Comparison of ENCODE assay signal across 8 cellular contexts in the genomic region with DNA sequence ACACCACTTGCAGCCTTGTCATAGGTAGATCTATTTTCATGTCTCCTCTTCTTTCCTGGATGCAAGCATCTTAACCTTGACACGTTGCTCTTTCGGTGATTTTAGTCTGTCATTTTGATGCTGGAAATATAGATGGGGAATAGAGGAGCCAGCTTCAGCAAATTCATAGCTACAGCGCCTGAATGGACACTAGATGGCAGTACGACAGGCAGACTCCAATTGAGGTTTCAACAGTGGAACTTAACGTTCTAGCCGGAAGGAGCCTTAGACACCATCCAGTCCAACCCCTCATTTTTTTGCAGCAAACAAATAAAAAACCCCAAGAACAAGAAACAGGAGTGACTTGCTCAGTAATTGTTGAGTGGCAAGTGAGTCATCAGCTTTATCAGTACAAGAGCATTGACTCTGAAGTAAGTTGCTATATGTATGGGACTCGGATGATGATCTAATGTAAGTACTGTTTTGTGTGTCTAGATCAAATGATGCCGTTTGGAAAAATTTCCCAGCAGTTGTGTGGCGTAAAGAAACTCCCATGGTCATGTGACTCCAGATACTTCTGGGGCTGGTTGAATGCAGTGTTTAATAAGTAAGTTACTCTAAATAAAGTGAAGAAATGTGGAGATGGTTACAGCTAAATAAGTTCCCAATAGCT. TPM values are rescaled to one million over a fixed set of nuclear protein-coding genes. Genes with fewer than 3 reads are reported as not detected.
A peak's percentile ranks its signal among the peaks of the same experiment; 100 is the strongest.
DNase-seq lines count a peak whose midpoint lies in the region; ATAC-seq and TF ChIP-seq lines count a peak whose summit lies in the region.

No MANE protein-coding gene starts in this region.

- H3K9me2 ChIP-seq in OCI-LY1 (ENCODE audit: low read depth, low read length) = no peaks in the 10 kb centered on the region

- peaks cover 13% of the 10 kb centered on the region for H3K9me3 Mint-ChIP-seq in nephron progenitor cell

- H3K27me3 Mint-ChIP-seq in nephron progenitor cell (ENCODE audit: low read depth, poor library complexity) = no peaks in the 10 kb centered on the region

- H4K20me1 ChIP-seq in OCI-LY1 (ENCODE audit: insufficient read depth, low read length) = no peaks in the 10 kb centered on the region

- peaks cover 21% of the 10 kb centered on the region for H3K4me1 Mint-ChIP-seq in nephron progenitor cell

- H3K27ac ChIP-seq in OCI-LY1 (ENCODE audit: low read depth, low read length, poor library complexity, severe bottlenecking) (no peak overlapping the region), esophagus muscularis mucosa (replicated peaks in 1 of 4) (peak overlapping the region; percentile 71 to 81 (median 74)), subcutaneous abdominal adipose tissue (ENCODE audit: low read depth, low read length) (peak overlapping the region; percentile 62)

- H3K4me3 ChIP-seq in OCI-LY1 (ENCODE audit: low read depth, low read length, poor library complexity, severe bottlenecking) (peak overlapping the region; percentile 5), esophagus muscularis mucosa (peak overlapping the region; percentile 16 to 47 (median 40)), subcutaneous abdominal adipose tissue (ENCODE audit: low read depth in 1 of 5, low read length in 5 of 5) (peak overlapping the region; percentile 23 to 56 (median 44))

- no peaks in the 10 kb centered on the region for H3F3A ChIP-seq in OCI-LY1 (ENCODE audit: insufficient read depth, low read length)

- no peak for TF ChIP-seq EP300 in esophagus muscularis mucosa (IDR thresholded peaks at IDR 0.05)

- WGBS in esophagus muscularis mucosa = under 1% methylated on average over 9 of the region's 9 CpGs

- no peak for TF ChIP-seq POLR2A in esophagus muscularis mucosa (IDR thresholded peaks at IDR 0.05; ENCODE audit: low read depth)

- intact Hi-C loops in esophagus muscularis mucosa (cut with DNase I) = no loop called here

- peaks cover 25% of the 10 kb centered on the region for H3K36me3 Mint-ChIP-seq in nephron progenitor cell (ENCODE audit: low read depth)

- H3K9me3 ChIP-seq in OCI-LY1 (ENCODE audit: low read length) (no peaks in the 10 kb centered on the region), esophagus muscularis mucosa (no peaks in the 10 kb centered on the region), subcutaneous abdominal adipose tissue (ENCODE audit: control insufficient read depth in 5 of 5, low read length in 5 of 5) (no peaks in the 10 kb centered on the region)

- peaks cover 12% of the 10 kb centered on the region for H3K79me2 ChIP-seq in OCI-LY1 (ENCODE audit: insufficient read depth, low read length)

- H3K27me3 ChIP-seq in OCI-LY1 (ENCODE audit: insufficient read depth, low read length) (no peaks in the 10 kb centered on the region), esophagus muscularis mucosa (no peaks in the 10 kb centered on the region), subcutaneous abdominal adipose tissue (ENCODE audit: control insufficient read depth in 5 of 5, insufficient read depth in 4 of 5, low read length in 5 of 5) (no peaks in the 10 kb centered on the region)

- peak overlapping the region; percentile 40 for H3K4me2 ChIP-seq in OCI-LY1 (ENCODE audit: low read length)

- peak; percentile 93 for TF ChIP-seq CTCF in OCI-LY1 (IDR thresholded peaks at IDR 0.05; ENCODE audit: low read length)
- peak; percentile 77 to 87 (median 84) for TF ChIP-seq CTCF in esophagus muscularis mucosa (IDR thresholded peaks at IDR 0.05)
- TF ChIP-seq CTCF in nephron progenitor cell (IDR thresholded peaks at IDR 0.05) = peak; percentile 78

- H3K9ac ChIP-seq in OCI-LY1 (ENCODE audit: low read length) (peak overlapping the region; percentile 25; the same call in 1 of the 2 replicates), subcutaneous abdominal adipose tissue (ENCODE audit: low read length in 5 of 5) (peak overlapping the region in 4 of 5 donors; percentile 9 to 78 (median 38))

- peak; percentile 84 for ATAC-seq in GM21515 (IDR thresholded peaks at IDR 0.05; ENCODE audit: unreplicated experiment)

- peaks cover 32% of the 10 kb centered on the region for H3K4me1 ChIP-seq in OCI-LY1 (ENCODE audit: insufficient read depth, low read length, severe bottlenecking)
- peaks cover 8 to 21% (median 17%) of the 10 kb centered on the region in 4 donors for H3K4me1 ChIP-seq in esophagus muscularis mucosa
- peaks cover 0 to 19% (median 6%) of the 10 kb centered on the region in 5 donors for H3K4me1 ChIP-seq in subcutaneous abdominal adipose tissue (ENCODE audit: control insufficient read depth in 5 of 5, insufficient read depth in 5 of 5, low read length in 5 of 5)

- H2AFZ ChIP-seq in OCI-LY1 (ENCODE audit: low read length) = no peak overlapping the region

- DNase-seq in DMS53 (lab: John Stamatoyannopoulos, UW) (peak; percentile 95), HUDEP-2 (lab: John Stamatoyannopoulos, UW; ENCODE audit: unreplicated experiment in 76 of 76) (peak in 70 of 76 experiments; percentile 16 to 90 (median 60)), activated T-cell treated with anti-CD3 and anti-CD28 coated beads for 4 hours (peak; percentile 53), esophagus muscularis mucosa (ENCODE audit: extremely low spot score) (no peak), nephron progenitor cell (peak; percentile 56)

- H3K36me3 ChIP-seq in OCI-LY1 (ENCODE audit: insufficient read depth, low read length) (peaks cover 23% of the 10 kb centered on the region), esophagus muscularis mucosa (peaks cover 4 to 29% (median 18%) of the 10 kb centered on the region in 4 donors), subcutaneous abdominal adipose tissue (ENCODE audit: control insufficient read depth in 5 of 5, insufficient read depth in 5 of 5, low read length in 5 of 5) (peaks cover 2 to 15% (median 4%) of the 10 kb centered on the region in 5 donors)

- no peak overlapping the region for H3K27ac Mint-ChIP-seq in nephron progenitor cell

- no peak overlapping the region for H3K4me3 Mint-ChIP-seq in nephron progenitor cell

RNA-seq across cellular contexts. Expression of gene DMAC2L, which starts 9.0 kb away (rescaled TPM):
- total RNA-seq in esophagus muscularis mucosa = 10 to 100 TPM in 3 of 4 donors, 1 to 10 TPM in 1; 9.9 to 33.6 (median 14.6) TPM

RNA-seq across cellular contexts. Expression of gene L2HGDH, which starts 9.1 kb away (rescaled TPM):
- total RNA-seq in esophagus muscularis mucosa = 10 to 100 TPM in 1 of 4 donors, 1 to 10 TPM in 3; 4.0 to 12.2 (median 7.7) TPM
